Comparison of ENCODE assay signal across 8 cellular contexts in genomic region chr19:4342421-4343055, GRCh38.
DNase-seq lines count a peak whose midpoint lies in the region; ATAC-seq and TF ChIP-seq lines count a peak whose summit lies in the region.

No MANE protein-coding gene starts in this region.

- peak; percentile 81 for ATAC-seq in GM19035 (IDR thresholded peaks at IDR 0.05; ENCODE audit: unreplicated experiment)
- peak; percentile 88 for ATAC-seq in HG03342 (IDR thresholded peaks at IDR 0.05; ENCODE audit: unreplicated experiment)

- H3K4me3 ChIP-seq in AG10803 (ENCODE audit: low read length): peak overlapping the region; percentile 88

- DNase-seq in AG10803 (ENCODE audit: low read depth): peak; percentile 100
- peak; percentile 100 for DNase-seq in NCI-H345 treated with DMSO at 0.1 percent for 48 hours (lab: John Stamatoyannopoulos, UW; ENCODE audit: unreplicated experiment)
- DNase-seq in activated CD4-positive, CD25-positive, alpha-beta regulatory T cell treated with anti-CD3 and anti-CD28 coated beads, Interleukin-2, amount 50 U/mL, for 72 hours: peak; percentile 83
- DNase-seq in cerebellar nuclear complex (lab: John Stamatoyannopoulos, UW): peak; percentile 92 to 99
- peak; percentile 99 for DNase-seq in islet precursor cell
- peak; percentile 82 for DNase-seq in stimulated activated CD4-positive, alpha-beta T cell treated with anti-CD3 and anti-CD28 coated beads, Interleukin-12 subunit alpha, Interleukin-12 subunit beta, amount 100 ng/mL, for 4 hours

- no peak for TF ChIP-seq CTCF in AG10803 (conservative IDR thresholded peaks at IDR 0.05; ENCODE audit: low read length)

Comparison
In these comparisons a context has a peak if more than half of its experiments do, and no peak if none do; other contexts are left out.
1. Peak in every context shown above with its lines: DNase-seq, ATAC-seq and H3K4me3 ChIP-seq.